In the genomic region with DNA sequence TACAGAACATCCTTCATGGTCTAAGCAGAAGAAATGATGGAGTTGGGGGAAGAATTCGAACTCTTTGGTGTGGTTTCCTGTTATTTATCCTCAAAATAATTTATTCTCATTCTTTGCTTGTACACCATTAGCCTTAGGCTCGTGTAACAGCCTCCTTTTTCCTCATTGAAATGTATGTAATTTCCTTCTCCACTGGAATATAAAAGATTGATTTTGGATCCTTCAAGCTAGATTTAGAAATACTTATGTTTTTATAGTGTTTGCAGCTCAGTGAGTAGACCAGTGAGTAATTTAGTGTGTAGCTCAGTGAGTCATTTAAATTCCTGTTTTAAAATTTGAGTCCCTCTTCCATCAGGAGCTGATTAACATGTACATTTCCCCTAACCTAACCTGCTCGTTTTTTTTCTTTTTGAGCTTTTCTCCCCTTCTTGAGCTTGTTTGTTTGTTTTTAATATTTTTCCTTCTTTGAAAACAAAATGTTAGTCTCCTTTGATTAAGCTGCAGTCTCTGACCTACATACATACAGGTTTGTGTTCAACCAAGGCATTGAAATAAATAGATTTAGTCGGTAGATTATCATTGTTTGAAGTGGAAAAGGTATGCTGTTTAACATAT, we compare ENCODE assay signal across 11 cellular contexts. TPM values are rescaled to one million over a fixed set of nuclear protein-coding genes. Genes with fewer than 3 reads are reported as not detected.
DNase-seq lines count a peak whose midpoint lies in the region; ATAC-seq, FAIRE-seq and TF ChIP-seq lines count a peak whose summit lies in the region.
"Had no signal": no experiment of that assay in that cellular context is flagged by ENCODE, and none has a peak within 500 bp of the region (broad histone marks: within the 10 kb centered on the region; RNA-seq: fewer than 3 reads in every experiment).

No MANE protein-coding gene starts in this region.

- no peak for TF ChIP-seq CTCF in neutrophil (IDR thresholded peaks at IDR 0.05)
- TF ChIP-seq CTCF in WERI-Rb-1 (IDR thresholded peaks at IDR 0.05; ENCODE audit: low read depth, low read length), result no peak

- no peaks in the 10 kb centered on the region for H3K27me3 ChIP-seq in effector memory CD4-positive, alpha-beta T cell (replicated peaks; ENCODE audit: control insufficient read depth, insufficient read depth, low read length, poor library complexity, severe bottlenecking)
- H3K27me3 ChIP-seq in neutrophil (no peaks in the 10 kb centered on the region), WERI-Rb-1 (ENCODE audit: insufficient read depth, low read depth, severe bottlenecking) (no peaks in the 10 kb centered on the region), small intestine (ENCODE audit: control insufficient read depth in 2 of 2, insufficient read depth in 2 of 2, low read length in 2 of 2) (no peaks in the 10 kb centered on the region)
- H3K27me3 ChIP-seq: dorsolateral prefrontal cortex, pancreas had no signal

- H3K4me1 ChIP-seq in effector memory CD4-positive, alpha-beta T cell (ENCODE audit: control insufficient read depth, insufficient read depth, low read length, poor library complexity, severe bottlenecking), result peaks cover 70% of the 10 kb centered on the region
- H3K4me1 ChIP-seq in neutrophil (ENCODE audit: control insufficient read depth in 1 of 2, insufficient read depth in 1 of 2, low read depth in 1 of 2, low read length in 1 of 2) (peaks cover 84 to 90% of the 10 kb centered on the region in 2 experiments), small intestine (ENCODE audit: control insufficient read depth in 2 of 2, insufficient read depth in 1 of 2, low read depth in 1 of 2, low read length in 1 of 2) (peaks cover 9 to 11% of the 10 kb centered on the region in 2 donors)

- 7 to 20% (median 14%) methylated on average over 4 of the region's 4 CpGs for WGBS in small intestine, 3 donors

- FAIRE-seq in RCC 7860 (lab: Jason Lieb, UNC), result peak; percentile 82
- no peak for FAIRE-seq in small intestine (lab: Jason Lieb, UNC)
- FAIRE-seq: pancreas had no signal

- peak overlapping the region; percentile 49 for H3K27ac ChIP-seq in effector memory CD4-positive, alpha-beta T cell (ENCODE audit: insufficient read depth, low read length, poor library complexity, severe bottlenecking)
- H3K27ac ChIP-seq in neutrophil (peak overlapping the region; percentile 99), WERI-Rb-1 (no peak overlapping the region), small intestine (ENCODE audit: low read depth in 1 of 2, low read length in 1 of 2) (no peak overlapping the region)

- H3K4me3 ChIP-seq in effector memory CD4-positive, alpha-beta T cell (ENCODE audit: insufficient read depth, low read depth, low read length, poor library complexity, severe bottlenecking), result peak overlapping the region; percentile 23
- H3K4me3 ChIP-seq in neutrophil (ENCODE audit: low read depth in 1 of 2, low read length in 1 of 2) (no peak overlapping the region), WERI-Rb-1 (ENCODE audit: low read depth, low read length) (no peak overlapping the region), small intestine (ENCODE audit: low read depth in 1 of 2, low read length in 2 of 2) (no peak overlapping the region)
- H3K4me3 ChIP-seq: dorsolateral prefrontal cortex, pancreas had no signal

- H3K36me3 ChIP-seq in effector memory CD4-positive, alpha-beta T cell (ENCODE audit: control insufficient read depth, insufficient read depth, low read length), result no peaks in the 10 kb centered on the region
- H3K36me3 ChIP-seq in neutrophil, result no peaks in the 10 kb centered on the region
- H3K36me3 ChIP-seq in WERI-Rb-1, result peaks cover 6% of the 10 kb centered on the region; the same call in 1 of the 2 replicates
- H3K36me3 ChIP-seq in small intestine (ENCODE audit: control insufficient read depth in 2 of 2, insufficient read depth in 2 of 2, low read length in 2 of 2), result no peaks in the 10 kb centered on the region
- H3K36me3 ChIP-seq: pancreas had no signal

- H3K9me3 ChIP-seq in effector memory CD4-positive, alpha-beta T cell (ENCODE audit: control insufficient read depth, low read length), result no peaks in the 10 kb centered on the region
- H3K9me3 ChIP-seq in neutrophil, result no peaks in the 10 kb centered on the region
- no peaks in the 10 kb centered on the region for H3K9me3 ChIP-seq in WERI-Rb-1 (ENCODE audit: severe bottlenecking)
- H3K9me3 ChIP-seq in small intestine (ENCODE audit: control insufficient read depth, low read depth), result no peaks in the 10 kb centered on the region
- H3K9me3 ChIP-seq: pancreas had no signal

- ATAC-seq in HG03196 (IDR thresholded peaks at IDR 0.05; ENCODE audit: unreplicated experiment), result no peak

- DNase-seq in EL, result peak; percentile 73
- peak; percentile 32 for DNase-seq in RCC 7860 (ENCODE audit: low spot score)
- no peak for DNase-seq in effector memory CD4-positive, alpha-beta T cell
- DNase-seq in WERI-Rb-1, result no peak
- no peak for DNase-seq in small intestine
- DNase-seq in mucosa of gallbladder (ENCODE audit: low spot score), result no peak
- DNase-seq: NCI-H1436, pancreas had no signal

RNA-seq across cellular contexts. Expression of gene USP3, which starts 5.6 kb away (rescaled TPM):
- polyA plus RNA-seq in small intestine, result 10 to 100 TPM; 24.7 to 30.0 (median 27.8) TPM
- total RNA-seq in mucosa of gallbladder, result 81.2 TPM

Comparison
In these comparisons a context has a peak if more than half of its experiments do, and no peak if none do; other contexts are left out.
1. DNase-seq: peak in EL (single experiment) and RCC 7860 (single experiment); none in effector memory CD4-positive, alpha-beta T cell (0 of 3), WERI-Rb-1 (single experiment), small intestine (single experiment) and mucosa of gallbladder (single experiment).
2. H3K27ac ChIP-seq: peak in effector memory CD4-positive, alpha-beta T cell (single experiment) and neutrophil (single experiment); none in WERI-Rb-1 (single experiment) and small intestine (0 of 2).